31 cellular contexts compared by ENCODE assay signal in the genomic region with DNA sequence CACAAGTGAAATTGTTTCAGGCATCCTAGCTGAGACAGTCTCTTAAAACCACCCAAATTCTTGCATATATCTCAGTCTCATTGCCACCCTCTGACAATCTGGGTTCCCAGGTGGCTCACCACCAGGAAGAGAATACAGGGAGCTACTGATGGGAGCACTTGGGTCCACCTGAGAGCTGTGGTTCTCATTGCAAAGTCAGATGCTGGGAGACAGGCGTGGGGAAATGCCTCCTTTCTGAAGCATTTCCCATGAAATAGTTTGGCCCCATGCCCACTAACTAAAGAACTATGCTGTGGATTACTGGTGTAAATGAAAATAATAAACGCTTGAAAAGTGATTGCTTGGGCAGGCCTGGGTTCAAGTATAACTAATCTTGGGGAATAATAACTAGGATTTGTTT.
DNase-seq lines count a peak whose midpoint lies in the region; ATAC-seq, FAIRE-seq and TF ChIP-seq lines count a peak whose summit lies in the region.
"Had no signal": no experiment of that assay in that cellular context is flagged by ENCODE, and none has a peak within 500 bp of the region (broad histone marks: within the 10 kb centered on the region; RNA-seq: fewer than 3 reads in every experiment).

No MANE protein-coding gene starts in this region.

- H3K36me3 ChIP-seq in bronchial epithelial cell (ENCODE audit: control insufficient read depth, insufficient read depth, low read length), result no peaks in the 10 kb centered on the region
- H3K36me3 ChIP-seq: heart left ventricle, MG63, right atrium auricular region, spleen, WERI-Rb-1 had no signal

- peak; percentile 26 for DNase-seq in A172 (ENCODE audit: low spot score)
- peak; percentile 52 for DNase-seq in ELR (ENCODE audit: low read depth)
- DNase-seq in bronchial epithelial cell (ENCODE audit: low read depth), result peak; percentile 45
- peak; percentile 24 for DNase-seq in fibroblast of villous mesenchyme (ENCODE audit: low read depth)
- no peak for DNase-seq in activated T-cell treated with anti-CD3 and anti-CD28 coated beads, Interleukin-2, amount 50 U/mL, for 1 hour
- DNase-seq in activated CD4-positive, alpha-beta T cell treated with anti-CD3 and anti-CD28 coated beads for 4 hours, result no peak
- DNase-seq: activated CD4-positive, alpha-beta T cell treated with anti-CD3 and anti-CD28 coated beads, Interleukin-2, amount 50 U/mL, for 1 hour; aorta; Calu3; DND-41; effector memory CD8-positive, alpha-beta T cell; HCEC 1CT; heart left ventricle; MG63; naive thymus-derived CD4-positive, alpha-beta T cell; NCI-H1417 treated with DMSO at 0.1 percent for 48 hours; NCI-H2107; NCI-H510A treated with DMSO at 0.1 percent for 48 hours; NK-92 treated with Interleukin-12 subunit alpha and Interleukin-12 subunit beta, amount 100 ng/mL, for 24 hours; PC-9; Right ventricle myocardium superior; spleen; stimulated activated CD4-positive, alpha-beta T cell treated with anti-CD3 and anti-CD28 coated beads, Interleukin-2, amount 100 ng/mL, for 48 hours; T-helper 9 cell; WERI-Rb-1 had no signal

- H3K4me3 ChIP-seq in bronchial epithelial cell (ENCODE audit: low read depth, low read length) (no peak overlapping the region), fibroblast of villous mesenchyme (ENCODE audit: low read depth, low read length) (no peak overlapping the region)
- H3K4me3 ChIP-seq: heart left ventricle, MG63, PC-9, right atrium auricular region, spleen had no signal

- H3K27me3 ChIP-seq in bronchial epithelial cell (ENCODE audit: control insufficient read depth, insufficient read depth, low read length), result no peaks in the 10 kb centered on the region
- H3K27me3 ChIP-seq: MG63, right atrium auricular region had no signal

- no peak for ATAC-seq in HG02973 (IDR thresholded peaks at IDR 0.05; ENCODE audit: unreplicated experiment)
- no peak for ATAC-seq in HG02884 (IDR thresholded peaks at IDR 0.05; ENCODE audit: unreplicated experiment)
- ATAC-seq: effector memory CD8-positive, alpha-beta T cell; heart left ventricle; left lobe of liver; naive thymus-derived CD4-positive, alpha-beta T cell; stimulated activated effector memory CD8-positive, alpha-beta T cell treated with anti-CD3 and anti-CD28 coated beads, Interleukin-12 subunit alpha, Interleukin-12 subunit beta, amount 100 ng/mL, for 72 hours had no signal

- no peak for FAIRE-seq in bronchial epithelial cell (lab: Jason Lieb, UNC)
- FAIRE-seq: colon had no signal

- TF ChIP-seq CTCF in bronchial epithelial cell (IDR thresholded peaks at IDR 0.05; ENCODE audit: insufficient read depth, low read length, severe bottlenecking) (no peak), fibroblast of villous mesenchyme (IDR thresholded peaks at IDR 0.05; ENCODE audit: insufficient read depth, low read depth, low read length) (no peak)

Comparison
In these comparisons a context has a peak if more than half of its experiments do, and no peak if none do; other contexts are left out.
1. DNase-seq: peak in A172 (single experiment), ELR (single experiment), bronchial epithelial cell (single experiment) and fibroblast of villous mesenchyme (single experiment); none in activated T-cell treated with anti-CD3 and anti-CD28 coated beads, Interleukin-2, amount 50 U/mL, for 1 hour (single experiment) and activated CD4-positive, alpha-beta T cell treated with anti-CD3 and anti-CD28 coated beads for 4 hours (0 of 2).